ENCODE assay signal across 8 cellular contexts in the genomic region with DNA sequence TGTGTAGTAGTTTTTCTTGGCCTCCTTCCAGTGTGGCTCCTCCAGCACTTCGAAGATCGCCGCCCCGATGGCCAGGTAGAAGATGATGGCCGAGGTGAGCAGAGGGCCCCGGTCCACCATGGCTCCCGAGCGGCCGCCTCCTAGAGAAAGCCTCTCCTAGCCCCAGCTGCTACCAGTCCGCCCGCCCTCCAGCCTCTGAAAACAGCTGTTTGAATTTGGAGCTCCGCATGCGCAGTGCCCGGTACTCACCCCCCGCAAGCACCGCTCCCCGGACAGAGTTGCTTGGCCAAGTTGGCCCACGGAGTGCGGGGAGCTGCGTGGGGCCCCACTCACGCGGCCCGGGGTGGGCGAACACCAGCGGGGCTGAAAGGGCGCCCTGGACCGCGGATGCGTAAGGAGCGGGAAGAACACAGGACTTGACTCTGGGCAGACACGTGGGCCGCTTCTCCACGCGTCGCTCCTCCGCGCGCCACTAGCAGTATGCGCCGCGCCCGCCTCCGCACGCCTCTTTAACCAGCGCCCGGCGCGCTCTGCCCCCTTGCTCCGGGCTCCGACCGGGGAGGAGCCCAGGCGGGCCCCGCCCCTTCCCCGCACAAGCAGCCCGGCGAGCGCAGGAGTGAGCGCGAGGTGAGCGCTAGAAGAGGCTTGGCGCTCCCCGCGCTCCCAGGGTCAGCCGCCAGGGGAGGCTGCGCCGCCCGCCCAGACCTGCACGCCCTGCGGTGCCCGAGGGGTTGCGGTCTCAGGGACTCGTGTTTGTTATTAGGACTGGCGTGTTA. TPM values are rescaled to one million over a fixed set of nuclear protein-coding genes. Genes with fewer than 3 reads are reported as not detected.
DNase-seq lines count a peak whose midpoint lies in the region; ATAC-seq, FAIRE-seq and TF ChIP-seq lines count a peak whose summit lies in the region.

TSS of gene KCNK5 (minus strand) at position 484 of the 776 bp plus-strand sequence. CDS start at position 120, 364 bp downstream.

- no peak within 1 kb of the TSS for H3K4me3 ChIP-seq in GM12875 (ENCODE audit: low read depth, low read length)
- H3K4me3 ChIP-seq in endothelial cell of umbilical vein (replicated peaks in 1 of 3; ENCODE audit: insufficient read depth in 1 of 3, low read depth in 1 of 3, low read length in 3 of 3): peak within 1 kb of the TSS in 1 of 3 experiments; percentile 18
- peak within 1 kb of the TSS; percentile 68 to 84 for H3K4me3 ChIP-seq in mucosa of rectum (ENCODE audit: low read length in 2 of 2)

- peak; percentile 63 for TF ChIP-seq CTCF in GM12875 (IDR thresholded peaks at IDR 0.05; ENCODE audit: borderline replicate concordance, insufficient read depth, low read depth, low read length)
- peak; percentile 8 to 24 for TF ChIP-seq CTCF in endothelial cell of umbilical vein (IDR thresholded peaks at IDR 0.05; ENCODE audit: extremely low read depth in 1 of 2, insufficient read depth in 1 of 2, low read depth in 1 of 2, low read length in 2 of 2)

- H3K9ac ChIP-seq in endothelial cell of umbilical vein (replicated peaks; ENCODE audit: extremely low read depth, insufficient read depth, low read length): no peak within 1 kb of the TSS
- H3K9ac ChIP-seq in mucosa of rectum (ENCODE audit: low read depth in 1 of 2, low read length in 2 of 2): peak within 1 kb of the TSS; percentile 76 to 83

- intact Hi-C loops in endothelial cell of umbilical vein (cut with micrococcal nuclease): no loop called here

- H3K4me1 ChIP-seq in endothelial cell of umbilical vein (ENCODE audit: control insufficient read depth, extremely low read depth, insufficient read depth, low read length): no peaks in the 10 kb centered on the region
- peaks cover 41 to 44% of the 10 kb centered on the region in 2 donors for H3K4me1 ChIP-seq in mucosa of rectum (ENCODE audit: control insufficient read depth in 2 of 2, insufficient read depth in 2 of 2, low read length in 2 of 2)

- no peak within 1 kb of the TSS for H3K4me2 ChIP-seq in endothelial cell of umbilical vein (ENCODE audit: insufficient read depth, low read length)

- no peak for TF ChIP-seq POLR2A in endothelial cell of umbilical vein (IDR thresholded peaks at IDR 0.05; ENCODE audit: low read depth, low read length)

- H4K20me1 ChIP-seq in endothelial cell of umbilical vein (replicated peaks; ENCODE audit: control insufficient read depth, extremely low read depth, insufficient read depth, low read length): no peaks in the 10 kb centered on the region

- H3K9me3 ChIP-seq in endothelial cell of umbilical vein (replicated peaks; ENCODE audit: control insufficient read depth, insufficient read depth, low read length): no peaks in the 10 kb centered on the region
- H3K9me3 ChIP-seq in mucosa of rectum (ENCODE audit: control insufficient read depth in 2 of 2, low read length in 2 of 2): no peaks in the 10 kb centered on the region

- H3K9me1 ChIP-seq in endothelial cell of umbilical vein (replicated peaks; ENCODE audit: control insufficient read depth, extremely low read depth, insufficient read depth, low read length): no peaks in the 10 kb centered on the region

- no TSS peak for BruUV-seq in endothelial cell of umbilical vein (replicated peaks; lab: Mats Ljungman, UMichigan)

- peak; percentile 40 for FAIRE-seq in endothelial cell of umbilical vein (lab: Jason Lieb, UNC)

- no peak within 1 kb of the TSS for H3K27ac ChIP-seq in endothelial cell of umbilical vein (ENCODE audit: insufficient read depth, low read depth, low read length)
- H3K27ac ChIP-seq in mucosa of rectum (ENCODE audit: low read depth in 2 of 2, low read length in 2 of 2): peak within 1 kb of the TSS; percentile 78 to 84

- H3K79me2 ChIP-seq in endothelial cell of umbilical vein (ENCODE audit: control insufficient read depth, insufficient read depth, low read length): no peaks in the 10 kb centered on the region

- peak; percentile 54 for DNase-seq in NCI-H460 (ENCODE audit: extremely low read depth, low read depth)
- DNase-seq in activated CD8-positive, alpha-beta memory T cell treated with anti-CD3 and anti-CD28 coated beads for 24 hours: peak; percentile 89
- DNase-seq in endothelial cell of umbilical vein (ENCODE audit: low read depth, low spot score): peak; percentile 17
- DNase-seq in stimulated activated CD8-positive, alpha-beta memory T cell treated with anti-CD3 and anti-CD28 coated beads, Interleukin-4, amount 100 ng/mL, for 48 hours: peak; percentile 88

- peaks cover 13 to 23% of the 10 kb centered on the region in 2 experiments for H3K27me3 ChIP-seq in endothelial cell of umbilical vein (ENCODE audit: control insufficient read depth in 2 of 2, insufficient read depth in 2 of 2, low read length in 2 of 2)
- no peaks in the 10 kb centered on the region for H3K27me3 ChIP-seq in mucosa of rectum (ENCODE audit: control insufficient read depth in 2 of 2, insufficient read depth in 2 of 2, low read length in 2 of 2)

- CTCF ChIA-PET in endothelial cell of umbilical vein (lab: Charles Lee): interaction anchor here (0.7 kb wide), 1 partner anchor 9 kb away, joined by 3 read pairs; no protein-coding TSS in a partner anchor

- dilution Hi-C loops in endothelial cell of umbilical vein (cut with MboI; ENCODE audit: extremely low pct_ligation_motif_present, low sequenced_read_pairs): no loop called here

- no peak within 1 kb of the TSS for H2AFZ ChIP-seq in endothelial cell of umbilical vein (ENCODE audit: low read depth, low read length)

- POLR2A ChIA-PET in endothelial cell of umbilical vein (lab: Charles Lee): no interaction called here

- ATAC-seq in HG03025 (IDR thresholded peaks at IDR 0.05; ENCODE audit: low FRiP score, unreplicated experiment): peak; percentile 79
- ATAC-seq in GM19328 (IDR thresholded peaks at IDR 0.05; ENCODE audit: unreplicated experiment): no peak

- H3K36me3 ChIP-seq in endothelial cell of umbilical vein (ENCODE audit: control insufficient read depth in 2 of 2, extremely low read depth in 1 of 2, insufficient read depth in 2 of 2, low read length in 2 of 2): no peaks in the 10 kb centered on the region
- no peaks in the 10 kb centered on the region for H3K36me3 ChIP-seq in mucosa of rectum (ENCODE audit: control insufficient read depth in 2 of 2, insufficient read depth in 2 of 2, low read length in 2 of 2)

TF ChIP-seq in endothelial cell of umbilical vein, 7 proteins besides CTCF, POLR2A, EP300 and RAD21:
- no peak for TF ChIP-seq FOS (IDR thresholded peaks at IDR 0.05; ENCODE audit: borderline replicate concordance, insufficient read depth, low read length)

RNA-seq across cellular contexts. Expression of gene KCNK5, which starts in this region (rescaled TPM):
- 0.74 and 0.78 TPM in 2 replicates for total RNA-seq in NCI-H460 (2014; rRNA removed; shearing (Covaris generic))
- polyA plus RNA-seq in NCI-H460 (2014; cell fraction: nucleus; rRNA removed): 0.74 and 2.8 TPM in 2 replicates
- not detected in 2 replicates for total RNA-seq in endothelial cell of umbilical vein
- not detected in 2 replicates for polyA plus RNA-seq in endothelial cell of umbilical vein
- polyA plus RNA-seq in endothelial cell of umbilical vein (2011; cell fraction: cytosol; rRNA removed): not detected in 2 replicates
- polyA plus RNA-seq in endothelial cell of umbilical vein (2011; cell fraction: nucleus; rRNA removed): not detected in 2 replicates
- not detected in 2 replicates for polyA plus RNA-seq in endothelial cell of umbilical vein (2012)
- 0.32 and 0.36 TPM in 2 replicates for polyA minus RNA-seq in endothelial cell of umbilical vein
- polyA minus RNA-seq in endothelial cell of umbilical vein (2011; cell fraction: cytosol; rRNA and poly(A)+ RNA removed): 4.6 TPM
- not detected in 2 replicates for polyA minus RNA-seq in endothelial cell of umbilical vein (2011; cell fraction: nucleus; rRNA and poly(A)+ RNA removed)

Comparison
In these comparisons a context has a peak if more than half of its experiments do, and no peak if none do; other contexts are left out.
1. DNase-seq: peak in every context shown above with its lines; median percentile 89 in activated CD8-positive, alpha-beta memory T cell treated with anti-CD3 and anti-CD28 coated beads for 24 hours; 88 in stimulated activated CD8-positive, alpha-beta memory T cell treated with anti-CD3 and anti-CD28 coated beads, Interleukin-4, amount 100 ng/mL, for 48 hours; 54 in NCI-H460; 17 in endothelial cell of umbilical vein.